In genomic region chr2:187499941-187500532, GRCh38 we compare ENCODE assay signal across 8 cellular contexts. TPM values are rescaled to one million over a fixed set of nuclear protein-coding genes. Genes with fewer than 3 reads are reported as not detected.
A peak's percentile ranks its signal among the peaks of the same experiment; 100 is the strongest.
DNase-seq lines count a peak whose midpoint lies in the region; ATAC-seq and TF ChIP-seq lines count a peak whose summit lies in the region.

No MANE protein-coding gene starts in this region.

- DNase-seq in GM03348 (ENCODE audit: low spot score) (peak; percentile 52), HS-5 (ENCODE audit: low read depth) (peak; percentile 48), NT2/D1 (ENCODE audit: low read depth, low spot score) (peak; percentile 43), adrenal gland (peak; percentile 45 to 81 (median 54)), hippocampal formation (lab: John Stamatoyannopoulos, UW) (peak; percentile 11 to 54)
- DNase-seq in stimulated activated CD4-positive, alpha-beta T cell treated with anti-CD3 and anti-CD28 coated beads, Interleukin-12 subunit alpha, Interleukin-12 subunit beta, amount 100 ng/mL, for 48 hours (ENCODE audit: low read depth in 2 of 3, low spot score in 1 of 3), result peak; percentile 14 to 32 (median 17)
- DNase-seq in central memory CD4-positive, alpha-beta T cell, result no peak

- intact Hi-C loops in adrenal gland (cut with DNase I), result loop anchor here (5.0 kb wide), 3 partner anchors 77 to 342 kb away; no protein-coding TSS in a partner anchor

- H3K9ac ChIP-seq in NT2/D1 (ENCODE audit: insufficient read length, low read depth), result no peak overlapping the region

- ATAC-seq in GM21619 (IDR thresholded peaks at IDR 0.05; ENCODE audit: unreplicated experiment), result peak; percentile 90

- H3K9me3 ChIP-seq in NT2/D1 (ENCODE audit: insufficient read depth, low read length) (no peaks in the 10 kb centered on the region), adrenal gland (replicated peaks in 1 of 3) (no peaks in the 10 kb centered on the region)

- peak; percentile 66 to 93 (median 84) for TF ChIP-seq CTCF in adrenal gland (IDR thresholded peaks at IDR 0.05)

- no peaks in the 10 kb centered on the region for H3K4me1 ChIP-seq in NT2/D1 (ENCODE audit: insufficient read depth, insufficient read length)
- peaks cover 0 to 3% of the 10 kb centered on the region in 2 donors for H3K4me1 ChIP-seq in adrenal gland (replicated peaks in 1 of 2)

- H3K36me3 ChIP-seq in NT2/D1 (ENCODE audit: insufficient read depth, insufficient read length, low read length), result no peaks in the 10 kb centered on the region
- no peaks in the 10 kb centered on the region for H3K36me3 ChIP-seq in adrenal gland (replicated peaks in 1 of 2)

- H3K27ac ChIP-seq in adrenal gland, result no peak overlapping the region

- H3K4me3 ChIP-seq in NT2/D1 (ENCODE audit: insufficient read length, low read depth) (no peak overlapping the region), adrenal gland (no peak overlapping the region)

- no peak for TF ChIP-seq POLR2A in adrenal gland (IDR thresholded peaks at IDR 0.05)

- no peaks in the 10 kb centered on the region for H3K27me3 ChIP-seq in NT2/D1 (ENCODE audit: insufficient read depth, insufficient read length)
- no peaks in the 10 kb centered on the region for H3K27me3 ChIP-seq in adrenal gland

- 10 to 16% (median 12%) methylated on average over 2 of the region's 2 CpGs for WGBS in adrenal gland, 4 donors

RNA-seq across cellular contexts. Expression of gene CALCRL, which starts 52.0 kb away (rescaled TPM):
- total RNA-seq in adrenal gland, result 10 to 100 TPM; 18.2 to 37.1 (median 29.0) TPM
- polyA plus RNA-seq in adrenal gland, result 10 to 100 TPM in 1 of 3 donors, 1 to 10 TPM in 2; 3.2 to 23.0 (median 6.2) TPM

RNA-seq across cellular contexts. Expression of gene TFPI, which starts 54.2 kb away (rescaled TPM):
- total RNA-seq in adrenal gland, result 100 to 1,000 TPM in 1 of 8 donors, 10 to 100 TPM in 7; 29.6 to 104 (median 39.3) TPM
- polyA plus RNA-seq in adrenal gland, result 10 to 100 TPM; 19.7 to 29.0 (median 25.1) TPM
